ENCODE assay signal across 7 cellular contexts in the genomic region with DNA sequence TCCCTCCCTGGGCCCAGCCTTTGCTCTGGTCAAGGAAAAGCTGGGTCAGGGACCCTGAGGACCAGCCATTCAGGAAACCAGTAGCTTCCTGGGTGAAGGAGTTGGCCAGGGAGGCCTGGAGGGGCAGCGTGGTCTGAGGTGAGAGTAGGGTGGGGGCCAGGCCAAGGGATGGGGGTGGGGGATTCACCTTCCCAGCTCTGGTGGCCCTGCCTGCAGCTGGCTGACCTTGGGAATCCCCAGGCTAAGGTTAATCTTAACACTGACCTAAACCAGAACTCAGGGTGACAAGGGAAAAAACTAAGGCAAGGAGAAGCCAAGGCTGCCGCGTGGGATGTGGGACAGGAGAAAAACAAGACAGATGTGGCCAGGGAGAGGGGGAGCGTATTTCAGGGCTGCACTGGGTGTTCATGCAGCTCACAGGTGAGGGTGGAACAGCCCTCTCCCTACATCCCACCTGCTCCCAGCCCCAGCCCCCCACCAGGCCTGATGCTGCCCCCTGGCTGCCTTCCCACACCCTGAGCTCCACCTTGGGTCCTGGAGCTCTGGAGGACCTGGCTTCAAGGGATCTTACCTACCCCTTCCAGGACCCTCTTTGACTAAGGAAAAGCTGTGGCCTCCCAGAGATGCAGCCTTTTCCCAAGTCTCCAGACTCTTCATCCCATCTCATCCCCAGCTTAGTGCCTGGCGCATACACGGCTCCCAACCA.
A peak's percentile ranks its signal among the peaks of the same experiment; 100 is the strongest.
DNase-seq lines count a peak whose midpoint lies in the region; ATAC-seq, FAIRE-seq and TF ChIP-seq lines count a peak whose summit lies in the region.
"Not testable (repeated sequence)": the region's sequence is repeated elsewhere in the genome, so short reads cannot be mapped to it uniquely, and the experiment has no call there.

No MANE protein-coding gene starts in this region.

- H3K27ac Mint-ChIP-seq in WTC11, result not testable (repeated sequence)
- H3K27ac Mint-ChIP-seq in stimulated activated naive B cell treated with anti-CD40 and anti-IgM and Interleukin-4, amounts not matched to agents 10 μg/mL and 1 μg/mL and 100 μg/mL, for 72 hours, result peak overlapping the region; percentile 70

- POLR2A ChIA-PET in WTC11 (lab: Charles Lee), result interaction anchor here (0.7 kb wide), 1 partner anchor 47 kb away, joined by 5 read pairs; no protein-coding TSS in a partner anchor
- POLR2A ChIA-PET in GM12878 (lab: Charles Lee); H1 (lab: Charles Lee; ENCODE audit: partially characterized antibody); HepG2 (lab: Yijun Ruan, JAX): not testable (repeated sequence)

- intact Hi-C loops in GM12878 (cut with micrococcal nuclease; ENCODE audit: unreplicated experiment); HepG2 (cut with micrococcal nuclease; ENCODE audit: unreplicated experiment): not testable (repeated sequence)

- not testable (repeated sequence) for H4K91ac ChIP-seq in H1 (replicated peaks; ENCODE audit: insufficient read length, low read length)

- not testable (repeated sequence) for H3K9ac ChIP-seq in GM12878 (ENCODE audit: control insufficient read depth, insufficient read depth, low read length); H1 (replicated peaks in 1 of 4; ENCODE audit: extremely low read depth in 1 of 4, low read depth in 3 of 4, low read length in 3 of 4); HepG2 (ENCODE audit: insufficient read depth, low read depth, low read length)

- H4K20me1 ChIP-seq in GM12878 (ENCODE audit: control insufficient read depth, insufficient read depth); H1 (replicated peaks in 1 of 2; ENCODE audit: control insufficient read depth in 1 of 2, insufficient read depth in 2 of 2, low read length in 2 of 2); HepG2 (ENCODE audit: insufficient read depth, low read length): not testable (repeated sequence)

- SMC1A ChIA-PET in GM12878 (lab: Charles Lee; ENCODE audit: uncharacterized antibody, unreplicated experiment), result not testable (repeated sequence)

- H3K23me2 ChIP-seq in H1 (ENCODE audit: low read depth, low read length), result not testable (repeated sequence)

- not testable (repeated sequence) for TF ChIP-seq RAD21 in GM12878 (IDR thresholded peaks at IDR 0.05; ENCODE audit: insufficient read depth, low read depth, low read length); H1 (IDR thresholded peaks at IDR 0.05 in 1 of 2, conservative IDR thresholded peaks at IDR 0.05 in 1 of 2; ENCODE audit: low read depth in 2 of 2, low read length in 2 of 2); HepG2 (CRISPR knock-in tag; IDR thresholded peaks at IDR 0.05)

- not testable (repeated sequence) for H3K4me3 ChIP-seq in GM12878; H1 (ENCODE audit: extremely low read depth in 1 of 4, insufficient read depth in 2 of 4, low read depth in 3 of 4, low read length in 4 of 4); HepG2 (replicated peaks in 1 of 3; ENCODE audit: insufficient read depth in 1 of 3, low read depth in 2 of 3, low read length in 3 of 3)

- H3K18ac ChIP-seq in H1 (ENCODE audit: extremely low read depth, low read length), result not testable (repeated sequence)

- not testable (repeated sequence) for H2BK120ac ChIP-seq in H1 (replicated peaks; ENCODE audit: low read depth, low read length)

- not testable (repeated sequence) for H2BK5ac ChIP-seq in H1 (ENCODE audit: low read depth, low read length)

- not testable (repeated sequence) for H3K4me1 ChIP-seq in GM12878 (ENCODE audit: control insufficient read depth, insufficient read depth, low read length); H1 (replicated peaks in 1 of 4; ENCODE audit: control insufficient read depth in 3 of 4, insufficient read depth in 4 of 4, low read length in 3 of 4)
- peaks cover 14% of the 10 kb centered on the region for H3K4me1 ChIP-seq in HepG2 (ENCODE audit: insufficient read depth, low read length)

- not testable (repeated sequence) for H3K79me2 ChIP-seq in GM12878 (ENCODE audit: control insufficient read depth, insufficient read depth, low read length); H1 (ENCODE audit: control insufficient read depth in 1 of 2, insufficient read depth in 2 of 2, low read length in 2 of 2); HepG2 (ENCODE audit: insufficient read depth, low read length)

- not testable (repeated sequence) for H3K14ac ChIP-seq in H1 (ENCODE audit: insufficient read length)

- not testable (repeated sequence) for H3K56ac ChIP-seq in H1 (replicated peaks; ENCODE audit: insufficient read length, low read depth, low read length)

- H3K9me3 ChIP-seq in GM12878 (replicated peaks; ENCODE audit: control insufficient read depth, insufficient read depth, low read length); H1 (ENCODE audit: insufficient read depth in 2 of 2, low read depth in 1 of 2, low read length in 1 of 2); HepG2 (ENCODE audit: low read length): not testable (repeated sequence)

- not testable (repeated sequence) for H2BK15ac ChIP-seq in H1 (ENCODE audit: low read length)

- FAIRE-seq in GM12891 (lab: Jason Lieb, UNC) (peak; percentile 93), GM19239 (lab: Jason Lieb, UNC) (peak; percentile 96), GM12878 (lab: Jason Lieb, UNC) (peak; percentile 74), H1 (lab: Jason Lieb, UNC) (peak; percentile 97), HepG2 (lab: Jason Lieb, UNC) (peak; percentile 28)

- ATAC-seq in WTC11 (peak; percentile 96), GM12878 (peak; percentile 80), HepG2 (peak; percentile 56)
- ATAC-seq in stimulated activated naive B cell treated with anti-CD40 and anti-IgM and Interleukin-4, amounts not matched to agents 10 μg/mL and 1 μg/mL and 100 μg/mL, for 72 hours (replicated peaks), result peak; percentile 67 to 75

- no CpG with 5 or more reads among the region's 6 CpGs for WGBS in GM12878 (ENCODE audit: insufficient coverage, insufficient replicate concordance, low lambda C conversion rate, missing lambda C conversion rate)
- no CpG with 5 or more reads among the region's 6 CpGs for WGBS in H1 (ENCODE audit: extremely low coverage in 1 of 2, insufficient coverage in 1 of 2, insufficient read length in 1 of 2, insufficient replicate concordance in 2 of 2, low coverage in 1 of 2, low lambda C conversion rate in 2 of 2, missing lambda C conversion rate in 1 of 2), 2 experiments
- 95% methylated on average over 4 of the region's 6 CpGs for WGBS in HepG2 (ENCODE audit: low lambda C conversion rate)

- not testable (repeated sequence) for H2BK12ac ChIP-seq in H1 (ENCODE audit: low read depth, low read length)

- H2BK20ac ChIP-seq in H1 (ENCODE audit: low read length), result not testable (repeated sequence)

- in situ Hi-C loops in GM12878 (cut with MboI), result loop anchor here (10.0 kb wide), 1 partner anchor 1837 kb away; no protein-coding TSS in a partner anchor
- in situ Hi-C loops in HepG2 (cut with HindIII; ENCODE audit: extremely low pct_ligation_motif_present, low pct_unique_long_range_greater_than_20kb), result not testable (repeated sequence)

- not testable (repeated sequence) for BruUV-seq in GM12878 (replicated peaks; lab: Mats Ljungman, UMichigan); HepG2 (replicated peaks; lab: Mats Ljungman, UMichigan)

- H3K4me3 Mint-ChIP-seq in WTC11; stimulated activated naive B cell treated with anti-CD40 and anti-IgM and Interleukin-4, amounts not matched to agents 10 μg/mL and 1 μg/mL and 100 μg/mL, for 72 hours: not testable (repeated sequence)

- not testable (repeated sequence) for H2AFZ ChIP-seq in GM12878 (ENCODE audit: control insufficient read depth, low read depth, low read length); H1 (ENCODE audit: low read length); HepG2 (ENCODE audit: low read length)

- H4K8ac ChIP-seq in H1 (ENCODE audit: extremely low read depth, insufficient read depth, low read length), result not testable (repeated sequence)

- CTCF ChIA-PET in WTC11 (lab: Charles Lee); GM12878 (lab: Yijun Ruan, JAX); HepG2 (lab: Yijun Ruan, JAX; ENCODE audit: low intra/inter-chr PET ratio, low total read pairs): not testable (repeated sequence)
- CTCF ChIA-PET in H1 (lab: Charles Lee; ENCODE audit: partially characterized antibody), result interaction anchor here (0.7 to 1.3 kb wide), 2 partner anchors 58 to 69 kb away, joined by 3 to 5 read pairs; no protein-coding TSS in a partner anchor

- not testable (repeated sequence) for H4K5ac ChIP-seq in H1 (ENCODE audit: insufficient read length, low read depth, low read length)

- not testable (repeated sequence) for TF ChIP-seq POLR2A in GM12891 (IDR thresholded peaks at IDR 0.05; ENCODE audit: low read depth, low read length); GM12878 (IDR thresholded peaks at IDR 0.05; ENCODE audit: low read depth, low read length); H1 (IDR thresholded peaks at IDR 0.05; ENCODE audit: control extremely low read depth in 1 of 2, low read depth in 2 of 2, low read length in 2 of 2); HepG2 (IDR thresholded peaks at IDR 0.05; ENCODE audit: insufficient read depth in 1 of 2, low read depth in 2 of 2, low read length in 2 of 2)

- RAD21 ChIA-PET in GM12878 (lab: Charles Lee; ENCODE audit: unreplicated experiment), result not testable (repeated sequence)

- H3K79me1 ChIP-seq in H1 (ENCODE audit: low read depth, low read length), result not testable (repeated sequence)

- not testable (repeated sequence) for H3K23ac ChIP-seq in H1 (ENCODE audit: insufficient read length)

- TF ChIP-seq CTCF in WTC11 (IDR thresholded peaks at IDR 0.05); GM12878 (IDR thresholded peaks at IDR 0.05 in 2 of 3, conservative IDR thresholded peaks at IDR 0.05 in 1 of 3; ENCODE audit: control insufficient read depth in 2 of 3, extremely low read depth in 1 of 3, insufficient read depth in 1 of 3, low read depth in 3 of 3, low read length in 3 of 3); H1 (IDR thresholded peaks at IDR 0.05; ENCODE audit: control extremely low read depth in 1 of 3, insufficient read depth in 1 of 3, low read depth in 1 of 3, low read length in 3 of 3); HepG2 (CRISPR knock-in tag; IDR thresholded peaks at IDR 0.05): not testable (repeated sequence)

- not testable (repeated sequence) for H2AK5ac ChIP-seq in H1 (ENCODE audit: low read depth, low read length)

- H3K27me3 Mint-ChIP-seq in WTC11 (ENCODE audit: low read depth), result not testable (repeated sequence)
- H3K27me3 Mint-ChIP-seq in stimulated activated naive B cell treated with anti-CD40 and anti-IgM and Interleukin-4, amounts not matched to agents 10 μg/mL and 1 μg/mL and 100 μg/mL, for 72 hours, result peaks cover 26 to 30% of the 10 kb centered on the region in 2 donors

- H3K4me2 ChIP-seq in GM12878 (ENCODE audit: control insufficient read depth, insufficient read depth); H1 (ENCODE audit: insufficient read depth in 1 of 2, low read depth in 2 of 2, low read length in 2 of 2); HepG2 (ENCODE audit: low read depth, low read length): not testable (repeated sequence)

- not testable (repeated sequence) for H3K9me3 Mint-ChIP-seq in WTC11; stimulated activated naive B cell treated with anti-CD40 and anti-IgM and Interleukin-4, amounts not matched to agents 10 μg/mL and 1 μg/mL and 100 μg/mL, for 72 hours

- H3K27me3 ChIP-seq in GM12878 (replicated peaks in 1 of 2; ENCODE audit: control insufficient read depth in 2 of 2, insufficient read depth in 2 of 2, low read length in 1 of 2); H1 (replicated peaks in 1 of 4; ENCODE audit: control insufficient read depth in 3 of 4, extremely low read depth in 1 of 4, insufficient read depth in 3 of 4, low read length in 3 of 4); HepG2 (ENCODE audit: control insufficient read depth in 1 of 2, insufficient read depth in 2 of 2, low read length in 2 of 2): not testable (repeated sequence)

- H3K36me3 Mint-ChIP-seq in WTC11; stimulated activated naive B cell treated with anti-CD40 and anti-IgM and Interleukin-4, amounts not matched to agents 10 μg/mL and 1 μg/mL and 100 μg/mL, for 72 hours: not testable (repeated sequence)

- H3K27ac ChIP-seq in GM12878 (ENCODE audit: control insufficient read depth, insufficient read depth); H1 (ENCODE audit: low read depth, low read length); HepG2 (ENCODE audit: extremely low read length, insufficient read depth, low read length): not testable (repeated sequence)

- not testable (repeated sequence) for H3K36me3 ChIP-seq in GM12878 (ENCODE audit: control insufficient read depth in 2 of 2, insufficient read depth in 2 of 2, low read length in 1 of 2); H1 (ENCODE audit: control insufficient read depth in 2 of 4, insufficient read depth in 4 of 4, low read length in 3 of 4); HepG2 (replicated peaks in 1 of 2; ENCODE audit: control insufficient read depth in 1 of 2, insufficient read depth in 2 of 2, low read length in 2 of 2)

- DNase-seq in GM12891 (ENCODE audit: insufficient read length, low spot score); GM19239 (ENCODE audit: insufficient read length, low spot score); WTC11 (ENCODE audit: low spot score); GM12878 (ENCODE audit: low read depth, low spot score); H1 (ENCODE audit: low read depth in 1 of 2, low spot score in 2 of 2); HepG2 (ENCODE audit: low spot score); stimulated activated naive B cell treated with anti-CD40 and anti-IgM and Interleukin-4, amounts not matched to agents 10 μg/mL and 1 μg/mL and 100 μg/mL, for 72 hours: not testable (repeated sequence)

- not testable (repeated sequence) for TF ChIP-seq EP300 in GM12878 (IDR thresholded peaks at IDR 0.05; ENCODE audit: borderline replicate concordance in 1 of 2, control insufficient read depth in 1 of 2, low read depth in 2 of 2, low read length in 2 of 2); H1 (IDR thresholded peaks at IDR 0.05; ENCODE audit: borderline replicate concordance in 1 of 2, low read depth in 2 of 2, low read length in 2 of 2); HepG2 (IDR thresholded peaks at IDR 0.05; ENCODE audit: low read depth in 2 of 2, low read length in 2 of 2); HepG2 (CRISPR knock-in tag; IDR thresholded peaks at IDR 0.05; ENCODE audit: borderline replicate concordance)

- H3K4me1 Mint-ChIP-seq in WTC11; stimulated activated naive B cell treated with anti-CD40 and anti-IgM and Interleukin-4, amounts not matched to agents 10 μg/mL and 1 μg/mL and 100 μg/mL, for 72 hours: not testable (repeated sequence)

- H3K4ac ChIP-seq in H1 (replicated peaks; ENCODE audit: insufficient read length, low read depth, low read length), result not testable (repeated sequence)
